In the genomic region with DNA sequence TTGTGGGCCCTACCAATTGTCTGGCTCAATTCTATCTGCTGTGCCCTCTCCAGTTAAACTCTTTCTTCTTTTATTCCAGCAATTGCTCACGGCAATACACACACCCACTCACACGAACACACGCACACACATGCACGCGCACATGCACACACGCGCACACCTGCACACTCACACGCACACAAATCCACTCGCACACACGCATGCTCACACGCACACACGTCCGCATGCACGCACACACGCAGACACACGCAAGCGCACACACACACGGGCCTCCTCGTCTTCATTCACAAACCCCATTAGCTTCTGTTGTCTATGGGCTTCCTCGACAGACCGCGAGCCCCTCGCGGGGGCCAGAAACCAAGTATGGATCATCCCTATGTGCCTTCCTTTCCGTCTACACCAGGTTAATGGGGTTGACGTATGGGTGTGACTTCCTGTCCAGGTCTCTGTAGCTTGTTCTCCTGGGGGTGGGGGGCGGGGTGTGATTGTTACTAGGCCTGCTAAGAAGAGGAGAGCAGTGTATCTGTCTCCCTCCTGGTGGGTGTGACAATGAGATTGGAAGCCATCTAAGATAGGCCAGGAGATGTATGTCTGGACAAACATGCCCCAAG, we compare ENCODE assay signal across 8 cellular contexts. TPM values are rescaled to one million over a fixed set of nuclear protein-coding genes. Genes with fewer than 3 reads are reported as not detected.
DNase-seq lines count a peak whose midpoint lies in the region; ATAC-seq and TF ChIP-seq lines count a peak whose summit lies in the region.

No MANE protein-coding gene starts in this region.

- H3K36me3 ChIP-seq in HCT116 (ENCODE audit: control insufficient read depth in 1 of 2, insufficient read depth in 2 of 2, low read length in 2 of 2) = peaks cover 5 to 6% of the 10 kb centered on the region in 2 experiments; a peak in 2 of 4 replicates
- H3K36me3 ChIP-seq in hepatocyte (replicated peaks; ENCODE audit: insufficient read depth, low read depth) = no peaks in the 10 kb centered on the region
- H3K36me3 ChIP-seq in smooth muscle cell (ENCODE audit: low read depth) = no peaks in the 10 kb centered on the region

- H4K20me1 ChIP-seq in HCT116 (ENCODE audit: insufficient read depth) (no peaks in the 10 kb centered on the region), hepatocyte (ENCODE audit: insufficient read depth, poor library complexity, severe bottlenecking) (no peaks in the 10 kb centered on the region), smooth muscle cell (ENCODE audit: low read depth) (no peaks in the 10 kb centered on the region)

- RAD21 ChIA-PET in HCT116 (lab: Charles Lee; ENCODE audit: low non-redundant PET in 1 of 2, low total read pairs in 2 of 2, uncharacterized antibody in 2 of 2, unreplicated experiment in 2 of 2) = interaction anchor here in 1 of 2 experiments (0.6 kb wide), 1 partner anchor 50 kb away, joined by 3 read pairs; no protein-coding TSS in a partner anchor

- CTCF ChIA-PET in HCT116 (lab: Charles Lee) = interaction anchor here (1.0 to 1.5 kb wide), 2 partner anchors 52 to 82 kb away, joined by 3 to 5 read pairs; no protein-coding TSS in a partner anchor

- peaks cover 20% of the 10 kb centered on the region for H3F3A ChIP-seq in smooth muscle cell (ENCODE audit: low read depth)

- H3K9me3 ChIP-seq in HCT116 (ENCODE audit: control insufficient read depth in 1 of 2, insufficient read depth in 1 of 2, low read depth in 1 of 2, low read length in 2 of 2) (no peaks in the 10 kb centered on the region), hepatocyte (ENCODE audit: low read depth) (no peaks in the 10 kb centered on the region), smooth muscle cell (replicated peaks; ENCODE audit: low read depth) (no peaks in the 10 kb centered on the region)

- no peak for TF ChIP-seq RAD21 in HCT116 (IDR thresholded peaks at IDR 0.05; ENCODE audit: low read depth)

- H3K36me3 Mint-ChIP-seq in activated naive CD4-positive, alpha-beta T cell treated with anti-CD3 and anti-CD28 coated beads, Interleukin-2, amount 50 U/mL, for 72 hours = peaks cover 6 to 7% of the 10 kb centered on the region in 2 donors

- intact Hi-C loops in HCT116 (cut with micrococcal nuclease) = loop anchor here (2.0 kb wide), 1 partner anchor 27 kb away; a partner anchor contains a TSS
- intact Hi-C loops in sciatic nerve (cut with DNase I) = no loop called here

- H3K9ac ChIP-seq in HCT116 (ENCODE audit: low read length) (peak overlapping the region; percentile 77), smooth muscle cell (ENCODE audit: low read depth) (peak overlapping the region; percentile 92)

- H3K9me3 Mint-ChIP-seq in activated naive CD4-positive, alpha-beta T cell treated with anti-CD3 and anti-CD28 coated beads, Interleukin-2, amount 50 U/mL, for 72 hours = no peaks in the 10 kb centered on the region

- H2AFZ ChIP-seq in HCT116 (ENCODE audit: low read depth, low read length, poor library complexity, severe bottlenecking) (no peak overlapping the region), hepatocyte (peak overlapping the region; percentile 74), smooth muscle cell (ENCODE audit: low read depth) (peak overlapping the region; percentile 53)

- H3K27me3 ChIP-seq in HCT116 (ENCODE audit: insufficient read depth, low read length) (no peaks in the 10 kb centered on the region), hepatocyte (no peaks in the 10 kb centered on the region), smooth muscle cell (ENCODE audit: low read depth) (no peaks in the 10 kb centered on the region)

- DNase-seq in HCT116 (ENCODE audit: low read depth, low spot score) = peak; percentile 34
- no peak for DNase-seq in activated naive CD4-positive, alpha-beta T cell treated with anti-CD3 and anti-CD28 coated beads, Interleukin-2, amount 50 U/mL, for 72 hours (ENCODE audit: low spot score in 2 of 2)
- no peak for DNase-seq in hepatocyte (ENCODE audit: low spot score)
- DNase-seq in smooth muscle cell (lab: John Stamatoyannopoulos, UW; ENCODE audit: unreplicated experiment) = no peak
- no peak for DNase-seq in sciatic nerve (ENCODE audit: low spot score)
- no peak for DNase-seq in SIG-M5 treated with dmso at 0.1 percent for 504 hours (lab: John Stamatoyannopoulos, UW; ENCODE audit: unreplicated experiment)
- no peak for DNase-seq in cortex of kidney (lab: John Stamatoyannopoulos, UW)

- WGBS in hepatocyte (ENCODE audit: low lambda C conversion rate, missing lambda C conversion rate) = 64% methylated on average over 27 of the region's 27 CpGs
- 76% methylated on average over 26 of the region's 27 CpGs for WGBS in smooth muscle cell (ENCODE audit: low lambda C conversion rate)

- H3K4me1 ChIP-seq in HCT116 (ENCODE audit: control insufficient read depth in 1 of 2, insufficient read depth in 2 of 2, low read length in 2 of 2) = peaks cover 25 to 48% of the 10 kb centered on the region in 2 experiments
- peaks cover 31% of the 10 kb centered on the region for H3K4me1 ChIP-seq in hepatocyte (ENCODE audit: insufficient read depth)
- peaks cover 20% of the 10 kb centered on the region for H3K4me1 ChIP-seq in smooth muscle cell (ENCODE audit: low read depth)

- TF ChIP-seq POLR2A in HCT116 (IDR thresholded peaks at IDR 0.05; ENCODE audit: borderline replicate concordance, extremely low read depth, insufficient read depth, insufficient read length) = no peak

- ATAC-seq in HCT116 (peak; percentile 6), sciatic nerve (no peak), HG03460 (IDR thresholded peaks at IDR 0.05; ENCODE audit: unreplicated experiment) (no peak)
- ATAC-seq in activated naive CD4-positive, alpha-beta T cell treated with anti-CD3 and anti-CD28 coated beads, Interleukin-2, amount 50 U/mL, for 72 hours = no peak

- H3K27ac Mint-ChIP-seq in activated naive CD4-positive, alpha-beta T cell treated with anti-CD3 and anti-CD28 coated beads, Interleukin-2, amount 50 U/mL, for 72 hours = peak overlapping the region; percentile 10 to 88

- no TSS peak for BruUV-seq in HCT116 (replicated peaks; lab: Mats Ljungman, UMichigan)

- H3K4me2 ChIP-seq in HCT116 (ENCODE audit: low read length) (peak overlapping the region; percentile 100), hepatocyte (peak overlapping the region; percentile 83), smooth muscle cell (peak overlapping the region; percentile 90)

- H3K79me2 ChIP-seq in HCT116 (ENCODE audit: insufficient read depth, low read length) = peaks cover 15% of the 10 kb centered on the region
- peaks cover 23% of the 10 kb centered on the region for H3K79me2 ChIP-seq in hepatocyte
- H3K79me2 ChIP-seq in smooth muscle cell (ENCODE audit: low read depth) = peaks cover 21% of the 10 kb centered on the region

- H3K9me2 ChIP-seq in HCT116 (ENCODE audit: insufficient read depth) = no peaks in the 10 kb centered on the region
- H3K9me2 ChIP-seq in hepatocyte (replicated peaks; ENCODE audit: insufficient read depth) = no peaks in the 10 kb centered on the region

- peak overlapping the region; percentile 98 for H3K27ac ChIP-seq in HCT116 (ENCODE audit: low read depth, low read length)
- peak overlapping the region; percentile 98 for H3K27ac ChIP-seq in hepatocyte
- H3K27ac ChIP-seq in smooth muscle cell (ENCODE audit: low read depth) = peak overlapping the region; percentile 98

- H3K4me3 ChIP-seq in HCT116 (replicated peaks in 1 of 2; ENCODE audit: low read depth in 1 of 2, low read length in 2 of 2) = peak overlapping the region; percentile 60 to 79
- no peak overlapping the region for H3K4me3 ChIP-seq in hepatocyte
- H3K4me3 ChIP-seq in smooth muscle cell = peak overlapping the region; percentile 61

- TF ChIP-seq CTCF in HCT116 (IDR thresholded peaks at IDR 0.05 in 2 of 3, conservative IDR thresholded peaks at IDR 0.05 in 1 of 3; ENCODE audit: borderline replicate concordance in 1 of 3, insufficient read depth in 1 of 3, low read depth in 2 of 3, low read length in 2 of 3) (no peak), hepatocyte (IDR thresholded peaks at IDR 0.05; ENCODE audit: poor library complexity) (no peak), smooth muscle cell (IDR thresholded peaks at IDR 0.05; ENCODE audit: borderline replicate concordance, insufficient read depth, poor library complexity, severe bottlenecking) (no peak)

- POLR2A ChIA-PET in HCT116 (lab: Charles Lee) = interaction anchor here (0.6 to 1.7 kb wide), 4 partner anchors 9 to 38 kb away, joined by 3 to 6 read pairs (median 4); a partner anchor contains a TSS

TF ChIP-seq in HCT116, 20 proteins besides CTCF, POLR2A, EP300 and RAD21 (continues in another document):
- TF ChIP-seq FOSL1 (IDR thresholded peaks at IDR 0.05; ENCODE audit: low read depth) = no peak
- no peak for TF ChIP-seq TCF7L2 (IDR thresholded peaks at IDR 0.05; ENCODE audit: borderline replicate concordance, extremely low read depth, insufficient read depth, insufficient read length)
- TF ChIP-seq ELF1 (IDR thresholded peaks at IDR 0.05; ENCODE audit: borderline replicate concordance, low read depth) = no peak
- no peak for TF ChIP-seq CEBPB (IDR thresholded peaks at IDR 0.05; ENCODE audit: low read depth)

RNA-seq across cellular contexts. Expression of a gene that starts 0.7 kb away (rescaled TPM):
- total RNA-seq in HCT116 (2021; ENCODE audit: unreplicated experiment) (1.4 TPM), hepatocyte (1.1 and 1.7 TPM in 2 replicates), smooth muscle cell (0.76 and 1.7 TPM in 2 replicates), sciatic nerve (13.3 TPM)
- 2.2 and 3.3 TPM in 2 replicates for polyA plus RNA-seq in HCT116 (2012)
- under 1 TPM; 0.29 to 0.96 TPM for total RNA-seq in activated naive CD4-positive, alpha-beta T cell treated with anti-CD3 and anti-CD28 coated beads, Interleukin-2, amount 50 U/mL, for 72 hours
- polyA plus RNA-seq in hepatocyte (13.0 and 18.2 TPM in 2 replicates), smooth muscle cell (8.1 and 8.2 TPM in 2 replicates)

RNA-seq across cellular contexts. Expression of a gene that starts 1.8 kb away (rescaled TPM):
- total RNA-seq in HCT116 (2021; ENCODE audit: unreplicated experiment) = 44.9 TPM
- polyA plus RNA-seq in HCT116 (2012) = 24.2 and 30.9 TPM in 2 replicates
- total RNA-seq in activated naive CD4-positive, alpha-beta T cell treated with anti-CD3 and anti-CD28 coated beads, Interleukin-2, amount 50 U/mL, for 72 hours = 10 to 100 TPM; 27.3 to 45.9 TPM
- total RNA-seq in hepatocyte = 21.4 and 25.7 TPM in 2 replicates
- 54.1 and 57.3 TPM in 2 replicates for polyA plus RNA-seq in hepatocyte
- 27.8 and 34.2 TPM in 2 replicates for total RNA-seq in smooth muscle cell
- polyA plus RNA-seq in smooth muscle cell = 68.1 and 76.1 TPM in 2 replicates
- 36.6 TPM for total RNA-seq in sciatic nerve

RNA-seq across cellular contexts. Expression of a gene that starts 27.7 kb away (rescaled TPM):
- total RNA-seq in HCT116 (2021; ENCODE audit: unreplicated experiment) (45.2 TPM), hepatocyte (15.6 and 19.4 TPM in 2 replicates), smooth muscle cell (4.5 and 8.5 TPM in 2 replicates), sciatic nerve (13.1 TPM)
- 25.3 and 26.6 TPM in 2 replicates for polyA plus RNA-seq in HCT116 (2012)
- total RNA-seq in activated naive CD4-positive, alpha-beta T cell treated with anti-CD3 and anti-CD28 coated beads, Interleukin-2, amount 50 U/mL, for 72 hours = 10 to 100 TPM; 24.4 to 36.4 TPM
- polyA plus RNA-seq in hepatocyte (2.1 and 3.6 TPM in 2 replicates), smooth muscle cell (1.3 and 1.6 TPM in 2 replicates)

RNA-seq across cellular contexts. Expression of a gene that starts 53.2 kb away (rescaled TPM):
- total RNA-seq in HCT116 (2021; ENCODE audit: unreplicated experiment) (9.0 TPM), hepatocyte (42.4 and 52.5 TPM in 2 replicates), smooth muscle cell (33.7 and 34.9 TPM in 2 replicates), sciatic nerve (21.8 TPM)
- 8.1 and 8.7 TPM in 2 replicates for polyA plus RNA-seq in HCT116 (2012)
- total RNA-seq in activated naive CD4-positive, alpha-beta T cell treated with anti-CD3 and anti-CD28 coated beads, Interleukin-2, amount 50 U/mL, for 72 hours = 10 to 100 TPM in 1 of 2 donors, 1 to 10 TPM in 1; 7.3 to 17.1 TPM
- polyA plus RNA-seq in hepatocyte (54.0 and 56.9 TPM in 2 replicates), smooth muscle cell (39.4 and 44.0 TPM in 2 replicates)
